In genomic region chr21:42678118-42678430, GRCh38 we compare ENCODE assay signal across 17 cellular contexts. TPM values are rescaled to one million over a fixed set of nuclear protein-coding genes. Genes with fewer than 3 reads are reported as not detected.
A peak's percentile ranks its signal among the peaks of the same experiment; 100 is the strongest.
DNase-seq lines count a peak whose midpoint lies in the region; ATAC-seq and TF ChIP-seq lines count a peak whose summit lies in the region.
"Had no signal": no experiment of that assay in that cellular context is flagged by ENCODE, and none has a peak within 500 bp of the region (broad histone marks: within the 10 kb centered on the region; RNA-seq: fewer than 3 reads in every experiment).

No MANE protein-coding gene starts in this region.

- H3F3A ChIP-seq in neural progenitor cell (ENCODE audit: low read depth) = peaks cover 5% of the 10 kb centered on the region

- peaks cover 35 to 48% (median 41%) of the 10 kb centered on the region in 3 donors for H3K4me1 Mint-ChIP-seq in T-cell
- H3K4me1 Mint-ChIP-seq in osteocyte (ENCODE audit: unreplicated experiment) = peaks cover 64% of the 10 kb centered on the region
- peaks cover 73% of the 10 kb centered on the region for H3K4me1 Mint-ChIP-seq in neural progenitor cell

- H3K27ac Mint-ChIP-seq in T-cell = peak overlapping the region; percentile 43 to 74
- H3K27ac Mint-ChIP-seq in osteocyte (ENCODE audit: unreplicated experiment) = peak overlapping the region; percentile 75
- no peak overlapping the region for H3K27ac Mint-ChIP-seq in neural progenitor cell
- H3K27ac Mint-ChIP-seq: dendritic cell treated with granulocyte-macrophage colony-stimulating factor and Interleukin-4, amounts not matched to agents 40 ng/mL and 50 ng/mL, for 4 days; stimulated activated naive B cell treated with anti-CD40 and anti-IgM and Interleukin-4, amounts not matched to agents 10 μg/mL and 1 μg/mL and 100 μg/mL, for 72 hours had no signal

- no peak for ATAC-seq in T-cell (replicated peaks in 1 of 4)
- ATAC-seq: stimulated activated naive B cell treated with anti-CD40 and anti-IgM and Interleukin-4, amounts not matched to agents 10 μg/mL and 1 μg/mL and 100 μg/mL, for 72 hours had no signal

- no peak overlapping the region for H3K27ac ChIP-seq in neural progenitor cell
- H3K27ac ChIP-seq: esophagus squamous epithelium, upper lobe of left lung had no signal

- no peak for TF ChIP-seq CTCF in osteocyte (IDR thresholded peaks at IDR 0.05)
- TF ChIP-seq CTCF in neural progenitor cell (IDR thresholded peaks at IDR 0.05) = no peak

- no peaks in the 10 kb centered on the region for H3K9me3 Mint-ChIP-seq in T-cell
- no peaks in the 10 kb centered on the region for H3K9me3 Mint-ChIP-seq in osteocyte (ENCODE audit: unreplicated experiment)
- peaks cover 7% of the 10 kb centered on the region for H3K9me3 Mint-ChIP-seq in neural progenitor cell
- H3K9me3 Mint-ChIP-seq: dendritic cell treated with granulocyte-macrophage colony-stimulating factor and Interleukin-4, amounts not matched to agents 40 ng/mL and 50 ng/mL, for 4 days; stimulated activated naive B cell treated with anti-CD40 and anti-IgM and Interleukin-4, amounts not matched to agents 10 μg/mL and 1 μg/mL and 100 μg/mL, for 72 hours had no signal

- no peak overlapping the region for H3K4me2 ChIP-seq in neural progenitor cell

- no peaks in the 10 kb centered on the region for H3K27me3 ChIP-seq in neural progenitor cell
- H3K27me3 ChIP-seq: upper lobe of left lung had no signal

- H3K4me1 ChIP-seq in neural progenitor cell = peaks cover 26% of the 10 kb centered on the region

- H3K4me3 Mint-ChIP-seq in T-cell (peak overlapping the region in 1 of 3 donors; percentile 44), osteocyte (ENCODE audit: unreplicated experiment) (peak overlapping the region; percentile 29), neural progenitor cell (no peak overlapping the region)
- H3K4me3 Mint-ChIP-seq: dendritic cell treated with granulocyte-macrophage colony-stimulating factor and Interleukin-4, amounts not matched to agents 40 ng/mL and 50 ng/mL, for 4 days; stimulated activated naive B cell treated with anti-CD40 and anti-IgM and Interleukin-4, amounts not matched to agents 10 μg/mL and 1 μg/mL and 100 μg/mL, for 72 hours had no signal

- H2AFZ ChIP-seq in neural progenitor cell (replicated peaks) = no peak overlapping the region

- H3K36me3 ChIP-seq in neural progenitor cell = no peaks in the 10 kb centered on the region
- H3K36me3 ChIP-seq: esophagus squamous epithelium, HAP-1, upper lobe of left lung had no signal

- no peak overlapping the region for H3K9ac ChIP-seq in neural progenitor cell

- peaks cover 6% of the 10 kb centered on the region for H3K36me3 Mint-ChIP-seq in T-cell
- no peaks in the 10 kb centered on the region for H3K36me3 Mint-ChIP-seq in osteocyte (ENCODE audit: unreplicated experiment)
- peaks cover 18% of the 10 kb centered on the region for H3K36me3 Mint-ChIP-seq in neural progenitor cell
- H3K36me3 Mint-ChIP-seq: stimulated activated naive B cell treated with anti-CD40 and anti-IgM and Interleukin-4, amounts not matched to agents 10 μg/mL and 1 μg/mL and 100 μg/mL, for 72 hours had no signal

- DNase-seq in DMS79 (lab: John Stamatoyannopoulos, UW) (peak; percentile 64), DMS79 treated with DMSO at 0.1 percent for 48 hours (lab: John Stamatoyannopoulos, UW) (no peak), NCI-H1105 treated with DMSO at 0.1 percent for 48 hours (lab: John Stamatoyannopoulos, UW) (peak; percentile 87), T-cell (no peak), osteocyte (ENCODE audit: extremely low spot score, unreplicated experiment) (no peak), COLO668 (lab: John Stamatoyannopoulos, UW; ENCODE audit: unreplicated experiment) (no peak), neural progenitor cell (ENCODE audit: low spot score) (no peak), activated gamma-delta T cell treated with Interleukin-2 at 50 U/mL for 16 hours (no peak)
- DNase-seq: 8988T; activated effector memory CD4-positive, alpha-beta T cell treated with anti-CD3 and anti-CD28 coated beads, Interleukin-2, amount 50 U/mL, for 16 hours; esophagus squamous epithelium; NCI-H510A; small intestine; stimulated activated naive B cell treated with anti-CD40 and anti-IgM and Interleukin-4, amounts not matched to agents 10 μg/mL and 1 μg/mL and 100 μg/mL, for 72 hours had no signal

- POLR2A ChIA-PET in T-cell (lab: Charles Lee) = no interaction called here

- peaks cover 91% of the 10 kb centered on the region for H4K20me1 ChIP-seq in neural progenitor cell (ENCODE audit: low read depth)

- H3K4me3 ChIP-seq in neural progenitor cell = no peak overlapping the region
- H3K4me3 ChIP-seq: esophagus squamous epithelium, HAP-1, upper lobe of left lung had no signal

- peaks cover 29% of the 10 kb centered on the region for H3K79me2 ChIP-seq in neural progenitor cell (ENCODE audit: low read depth)

- H3K9me3 ChIP-seq in neural progenitor cell (ENCODE audit: low read depth) = no peaks in the 10 kb centered on the region
- H3K9me3 ChIP-seq: esophagus squamous epithelium, HAP-1, upper lobe of left lung had no signal

- CTCF ChIA-PET in T-cell (lab: Charles Lee) = no interaction called here

- H3K27me3 Mint-ChIP-seq in T-cell = peaks cover 0 to 1% of the 10 kb centered on the region in 2 donors
- H3K27me3 Mint-ChIP-seq in osteocyte (ENCODE audit: unreplicated experiment) = peaks cover 13% of the 10 kb centered on the region
- peaks cover 24% of the 10 kb centered on the region for H3K27me3 Mint-ChIP-seq in neural progenitor cell (ENCODE audit: insufficient read depth, low read depth)

RNA-seq across cellular contexts. Expression of gene PDE9A, which starts 24.7 kb away (rescaled TPM):
- total RNA-seq in T-cell (10 to 100 TPM; 11.5 to 18.3 (median 16.1) TPM), osteocyte (8.5 and 12.3 TPM in 2 replicates), neural progenitor cell (ENCODE audit: low replicate concordance) (40.2 and 41.0 TPM in 2 replicates)

Comparison
In these comparisons a context has a peak if more than half of its experiments do, and no peak if none do; other contexts are left out.
1. DNase-seq: peak in DMS79 (single experiment) and NCI-H1105 treated with DMSO at 0.1 percent for 48 hours (single experiment); none in DMS79 treated with DMSO at 0.1 percent for 48 hours (single experiment), T-cell (0 of 34), osteocyte (single experiment), COLO668 (single experiment), neural progenitor cell (single experiment) and activated gamma-delta T cell treated with Interleukin-2 at 50 U/mL for 16 hours (single experiment).